Comparison of ENCODE assay signal across 1 cellular context in genomic region chr19:45817010-45817724, GRCh38.
A peak's percentile ranks its signal among the peaks of the same experiment; 100 is the strongest.
TF ChIP-seq lines count a peak whose summit lies in the region.

No MANE protein-coding gene starts in this region.

TF ChIP-seq in HepG2, 621 proteins besides CTCF, POLR2A, EP300 and RAD21 (continued from another document and continues in another):
- TF ChIP-seq ZNF691 (CRISPR knock-in tag; IDR thresholded peaks at IDR 0.05; ENCODE audit: borderline replicate concordance, low read depth) = peak; percentile 48; the same call in 1 of the 2 replicates
- TF ChIP-seq, protein P1, sequence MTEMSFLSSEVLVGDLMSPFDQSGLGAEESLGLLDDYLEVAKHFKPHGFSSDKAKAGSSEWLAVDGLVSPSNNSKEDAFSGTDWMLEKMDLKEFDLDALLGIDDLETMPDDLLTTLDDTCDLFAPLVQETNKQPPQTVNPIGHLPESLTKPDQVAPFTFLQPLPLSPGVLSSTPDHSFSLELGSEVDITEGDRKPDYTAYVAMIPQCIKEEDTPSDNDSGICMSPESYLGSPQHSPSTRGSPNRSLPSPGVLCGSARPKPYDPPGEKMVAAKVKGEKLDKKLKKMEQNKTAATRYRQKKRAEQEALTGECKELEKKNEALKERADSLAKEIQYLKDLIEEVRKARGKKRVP (CRISPR knock-in tag; IDR thresholded peaks at IDR 0.05) = no peak
- no peak for TF ChIP-seq ZNF33B (CRISPR knock-in tag; IDR thresholded peaks at IDR 0.05)
- TF ChIP-seq ETV5 (CRISPR knock-in tag; IDR thresholded peaks at IDR 0.05; ENCODE audit: borderline replicate concordance) = peak; percentile 29; the same call in 1 of the 2 replicates
- peak; percentile 64 for TF ChIP-seq SAP130 (CRISPR knock-in tag; IDR thresholded peaks at IDR 0.05; ENCODE audit: low read depth)
- TF ChIP-seq ARNT2 (CRISPR knock-in tag; IDR thresholded peaks at IDR 0.05; ENCODE audit: low read depth) = 0 out of 2 replicates have a peak, but pooled peaks have one; percentile 51
- no peak for TF ChIP-seq LCORL (IDR thresholded peaks at IDR 0.05)
- TF ChIP-seq LCORL (CRISPR knock-in tag; IDR thresholded peaks at IDR 0.05) = peak; percentile 72
- TF ChIP-seq KMT2A (CRISPR knock-in tag; IDR thresholded peaks at IDR 0.05) = peak; percentile 57; the same call in 1 of the 2 replicates
- 0 out of 2 replicates have a peak, but pooled peaks have one; percentile 5 for TF ChIP-seq FOSL2 (CRISPR knock-in tag; IDR thresholded peaks at IDR 0.05)
- 0 out of 2 replicates have a peak, but pooled peaks have one; percentile 36 for TF ChIP-seq MIXL1 (CRISPR knock-in tag; IDR thresholded peaks at IDR 0.05)
- no peak for TF ChIP-seq RORA (CRISPR knock-in tag; IDR thresholded peaks at IDR 0.05)
- peak; percentile 81 for TF ChIP-seq ZNF263 (CRISPR knock-in tag; IDR thresholded peaks at IDR 0.05)
- TF ChIP-seq YY1 (IDR thresholded peaks at IDR 0.05; ENCODE audit: insufficient read depth, insufficient replicate concordance, low read depth, low read length) = peak; percentile 63
- peak; percentile 31; the same call in 1 of the 2 replicates for TF ChIP-seq NRL (CRISPR knock-in tag; IDR thresholded peaks at IDR 0.05; ENCODE audit: borderline replicate concordance)
- TF ChIP-seq MAX (IDR thresholded peaks at IDR 0.05) = peak; percentile 59; the same call in 1 of the 2 replicates
- TF ChIP-seq YEATS2 (CRISPR knock-in tag; IDR thresholded peaks at IDR 0.05; ENCODE audit: borderline replicate concordance) = peak; percentile 66; the same call in 1 of the 2 replicates
- no peak for TF ChIP-seq SOX6 (IDR thresholded peaks at IDR 0.05)
- peak; percentile 44 for TF ChIP-seq SOX6 (CRISPR knock-in tag; IDR thresholded peaks at IDR 0.05)
- TF ChIP-seq TEAD3 (CRISPR knock-in tag; optimal IDR thresholded peaks at IDR 0.05; ENCODE audit: borderline replicate concordance) = peak; percentile 78
- TF ChIP-seq, protein P2, sequence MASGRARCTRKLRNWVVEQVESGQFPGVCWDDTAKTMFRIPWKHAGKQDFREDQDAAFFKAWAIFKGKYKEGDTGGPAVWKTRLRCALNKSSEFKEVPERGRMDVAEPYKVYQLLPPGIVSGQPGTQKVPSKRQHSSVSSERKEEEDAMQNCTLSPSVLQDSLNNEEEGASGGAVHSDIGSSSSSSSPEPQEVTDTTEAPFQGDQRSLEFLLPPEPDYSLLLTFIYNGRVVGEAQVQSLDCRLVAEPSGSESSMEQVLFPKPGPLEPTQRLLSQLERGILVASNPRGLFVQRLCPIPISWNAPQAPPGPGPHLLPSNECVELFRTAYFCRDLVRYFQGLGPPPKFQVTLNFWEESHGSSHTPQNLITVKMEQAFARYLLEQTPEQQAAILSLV (CRISPR knock-in tag; IDR thresholded peaks at IDR 0.05; ENCODE audit: borderline replicate concordance) = peak; percentile 43; the same call in 1 of the 2 replicates
- peak; percentile 96 for TF ChIP-seq ZNF362 (CRISPR knock-in tag; IDR thresholded peaks at IDR 0.05; ENCODE audit: borderline replicate concordance)
- TF ChIP-seq ZNF501 (CRISPR knock-in tag; IDR thresholded peaks at IDR 0.05) = 0 out of 2 replicates have a peak, but pooled peaks have one; percentile 44
- TF ChIP-seq MXI1 (IDR thresholded peaks at IDR 0.05; ENCODE audit: borderline replicate concordance, low read depth, low read length) = peak; percentile 63; the same call in 1 of the 3 replicates
- peak; percentile 48; the same call in 1 of the 2 replicates for TF ChIP-seq ZNF614 (CRISPR knock-in tag; IDR thresholded peaks at IDR 0.05; ENCODE audit: borderline replicate concordance)
- TF ChIP-seq NPAS2 (CRISPR knock-in tag; IDR thresholded peaks at IDR 0.05; ENCODE audit: borderline replicate concordance) = no peak
- TF ChIP-seq NONO (IDR thresholded peaks at IDR 0.05) = no peak
- peak; percentile 59; the same call in 1 of the 2 replicates for TF ChIP-seq NONO (CRISPR knock-in tag; conservative IDR thresholded peaks at IDR 0.05)
- TF ChIP-seq RFXAP (CRISPR knock-in tag; IDR thresholded peaks at IDR 0.05; ENCODE audit: borderline replicate concordance) = 0 out of 2 replicates have a peak, but pooled peaks have one; percentile 30
- peak; percentile 48; the same call in 1 of the 2 replicates for TF ChIP-seq ZNF350 (CRISPR knock-in tag; IDR thresholded peaks at IDR 0.05; ENCODE audit: borderline replicate concordance, low read depth)
- TF ChIP-seq ARNTL (CRISPR knock-in tag; IDR thresholded peaks at IDR 0.05) = peak; percentile 56; the same call in 1 of the 2 replicates
- 0 out of 2 replicates have a peak, but pooled peaks have one; percentile 34 for TF ChIP-seq ZBTB7B (CRISPR knock-in tag; IDR thresholded peaks at IDR 0.05)
- 0 out of 2 replicates have a peak, but pooled peaks have one; percentile 21 for TF ChIP-seq NR2F6 (IDR thresholded peaks at IDR 0.05)
- 0 out of 2 replicates have a peak, but pooled peaks have one; percentile 43 for TF ChIP-seq NR2F6 (CRISPR knock-in tag; IDR thresholded peaks at IDR 0.05)
- TF ChIP-seq KDM3A (CRISPR knock-in tag; IDR thresholded peaks at IDR 0.05; ENCODE audit: low read depth) = no peak
- peak; percentile 42; the same call in 1 of the 2 replicates for TF ChIP-seq KDM5B (CRISPR knock-in tag; IDR thresholded peaks at IDR 0.05; ENCODE audit: borderline replicate concordance)
- TF ChIP-seq HNRNPL (IDR thresholded peaks at IDR 0.05; ENCODE audit: low read depth, low read length) = 0 out of 2 replicates have a peak, but pooled peaks have one; percentile 26
- TF ChIP-seq REPIN1 (CRISPR knock-in tag; IDR thresholded peaks at IDR 0.05; ENCODE audit: borderline replicate concordance, low read depth) = peak; percentile 51; the same call in 1 of the 2 replicates
- TF ChIP-seq, protein P3, sequence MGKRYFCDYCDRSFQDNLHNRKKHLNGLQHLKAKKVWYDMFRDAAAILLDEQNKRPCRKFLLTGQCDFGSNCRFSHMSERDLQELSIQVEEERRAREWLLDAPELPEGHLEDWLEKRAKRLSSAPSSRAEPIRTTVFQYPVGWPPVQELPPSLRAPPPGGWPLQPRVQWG (CRISPR knock-in tag; IDR thresholded peaks at IDR 0.05; ENCODE audit: borderline replicate concordance, low read depth) = no peak
- no peak for TF ChIP-seq NFE2 (CRISPR knock-in tag; IDR thresholded peaks at IDR 0.05)
- no peak for TF ChIP-seq KDM6A (CRISPR knock-in tag; IDR thresholded peaks at IDR 0.05; ENCODE audit: low read depth)
- TF ChIP-seq MYNN (CRISPR knock-in tag; IDR thresholded peaks at IDR 0.05; ENCODE audit: low read depth) = no peak
- TF ChIP-seq ZNF674 (CRISPR knock-in tag; IDR thresholded peaks at IDR 0.05; ENCODE audit: low read depth) = no peak
- TF ChIP-seq ZMYM3 (CRISPR knock-in tag; IDR thresholded peaks at IDR 0.05) = 0 out of 2 replicates have a peak, but pooled peaks have one; percentile 14
- TF ChIP-seq ZNF704 (CRISPR knock-in tag; IDR thresholded peaks at IDR 0.05; ENCODE audit: borderline replicate concordance) = no peak
- TF ChIP-seq MATR3 (CRISPR knock-in tag; IDR thresholded peaks at IDR 0.05) = no peak
- TF ChIP-seq, protein P4, sequence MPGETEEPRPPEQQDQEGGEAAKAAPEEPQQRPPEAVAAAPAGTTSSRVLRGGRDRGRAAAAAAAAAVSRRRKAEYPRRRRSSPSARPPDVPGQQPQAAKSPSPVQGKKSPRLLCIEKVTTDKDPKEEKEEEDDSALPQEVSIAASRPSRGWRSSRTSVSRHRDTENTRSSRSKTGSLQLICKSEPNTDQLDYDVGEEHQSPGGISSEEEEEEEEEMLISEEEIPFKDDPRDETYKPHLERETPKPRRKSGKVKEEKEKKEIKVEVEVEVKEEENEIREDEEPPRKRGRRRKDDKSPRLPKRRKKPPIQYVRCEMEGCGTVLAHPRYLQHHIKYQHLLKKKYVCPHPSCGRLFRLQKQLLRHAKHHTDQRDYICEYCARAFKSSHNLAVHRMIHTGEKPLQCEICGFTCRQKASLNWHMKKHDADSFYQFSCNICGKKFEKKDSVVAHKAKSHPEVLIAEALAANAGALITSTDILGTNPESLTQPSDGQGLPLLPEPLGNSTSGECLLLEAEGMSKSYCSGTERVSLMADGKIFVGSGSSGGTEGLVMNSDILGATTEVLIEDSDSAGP (CRISPR knock-in tag; IDR thresholded peaks at IDR 0.05; ENCODE audit: borderline replicate concordance) = peak; percentile 75; the same call in 1 of the 2 replicates
- peak; percentile 53 for TF ChIP-seq TAF15 (IDR thresholded peaks at IDR 0.05; ENCODE audit: low read depth, low read length, poor library complexity, severe bottlenecking)
- TF ChIP-seq PTBP1 (IDR thresholded peaks at IDR 0.05; ENCODE audit: low read depth, low read length, poor library complexity, severe bottlenecking) = peak; percentile 95
- TF ChIP-seq AKAP8 (CRISPR knock-in tag; IDR thresholded peaks at IDR 0.05) = 0 out of 2 replicates have a peak, but pooled peaks have one; percentile 64
- TF ChIP-seq MIER3 (CRISPR knock-in tag; IDR thresholded peaks at IDR 0.05; ENCODE audit: borderline replicate concordance) = peak; percentile 63; the same call in 1 of the 2 replicates
- TF ChIP-seq, protein P5, sequence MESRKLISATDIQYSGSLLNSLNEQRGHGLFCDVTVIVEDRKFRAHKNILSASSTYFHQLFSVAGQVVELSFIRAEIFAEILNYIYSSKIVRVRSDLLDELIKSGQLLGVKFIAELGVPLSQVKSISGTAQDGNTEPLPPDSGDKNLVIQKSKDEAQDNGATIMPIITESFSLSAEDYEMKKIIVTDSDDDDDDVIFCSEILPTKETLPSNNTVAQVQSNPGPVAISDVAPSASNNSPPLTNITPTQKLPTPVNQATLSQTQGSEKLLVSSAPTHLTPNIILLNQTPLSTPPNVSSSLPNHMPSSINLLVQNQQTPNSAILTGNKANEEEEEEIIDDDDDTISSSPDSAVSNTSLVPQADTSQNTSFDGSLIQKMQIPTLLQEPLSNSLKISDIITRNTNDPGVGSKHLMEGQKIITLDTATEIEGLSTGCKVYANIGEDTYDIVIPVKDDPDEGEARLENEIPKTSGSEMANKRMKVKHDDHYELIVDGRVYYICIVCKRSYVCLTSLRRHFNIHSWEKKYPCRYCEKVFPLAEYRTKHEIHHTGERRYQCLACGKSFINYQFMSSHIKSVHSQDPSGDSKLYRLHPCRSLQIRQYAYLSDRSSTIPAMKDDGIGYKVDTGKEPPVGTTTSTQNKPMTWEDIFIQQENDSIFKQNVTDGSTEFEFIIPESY (CRISPR knock-in tag; IDR thresholded peaks at IDR 0.05) = peak; percentile 60
- no peak for TF ChIP-seq SATB2 (CRISPR knock-in tag; IDR thresholded peaks at IDR 0.05)
- no peak for TF ChIP-seq ZFP37 (CRISPR knock-in tag; IDR thresholded peaks at IDR 0.05; ENCODE audit: borderline replicate concordance)
- peak; percentile 63 for TF ChIP-seq ZNF687 (CRISPR knock-in tag; IDR thresholded peaks at IDR 0.05)
- TF ChIP-seq ZNF724P (CRISPR knock-in tag; IDR thresholded peaks at IDR 0.05; ENCODE audit: borderline replicate concordance) = no peak
- TF ChIP-seq ZFP41 (CRISPR knock-in tag; IDR thresholded peaks at IDR 0.05; ENCODE audit: borderline replicate concordance) = no peak
- no peak for TF ChIP-seq NR3C1 (CRISPR knock-in tag; IDR thresholded peaks at IDR 0.05)
- TF ChIP-seq ELF3 (CRISPR knock-in tag; IDR thresholded peaks at IDR 0.05) = no peak
- peak; percentile 81 for TF ChIP-seq THAP11 (CRISPR knock-in tag; IDR thresholded peaks at IDR 0.05)
- no peak for TF ChIP-seq SMARCE1 (IDR thresholded peaks at IDR 0.05; ENCODE audit: borderline replicate concordance)
